16 cellular contexts compared by ENCODE assay signal in the genomic region with DNA sequence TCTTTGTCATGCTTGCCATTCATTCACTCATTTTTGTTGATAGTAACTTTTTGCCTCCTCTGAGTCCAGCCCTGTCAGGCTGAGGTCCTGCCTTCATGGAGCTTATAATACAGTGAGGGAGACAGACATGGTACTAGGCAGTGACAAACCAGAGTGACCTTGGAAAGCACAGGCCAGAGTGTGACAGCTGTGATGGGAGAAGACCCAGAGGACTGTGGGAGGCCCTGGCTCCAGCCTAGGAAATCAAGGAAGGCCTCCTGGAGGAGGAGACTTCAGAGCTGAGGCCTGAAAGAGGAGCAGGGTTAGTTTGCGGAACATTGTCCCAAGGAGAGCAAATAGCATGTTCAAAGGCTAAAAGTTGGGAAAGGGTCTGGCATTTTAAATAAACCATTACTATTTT. TPM values are rescaled to one million over a fixed set of nuclear protein-coding genes. Genes with fewer than 3 reads are reported as not detected.
DNase-seq lines count a peak whose midpoint lies in the region; ATAC-seq, FAIRE-seq and TF ChIP-seq lines count a peak whose summit lies in the region.
"Had no signal": no experiment of that assay in that cellular context is flagged by ENCODE, and none has a peak within 500 bp of the region (broad histone marks: within the 10 kb centered on the region; RNA-seq: fewer than 3 reads in every experiment).

No MANE protein-coding gene starts in this region.

- TF ChIP-seq EP300 in A549 (IDR thresholded peaks at IDR 0.05) = no peak

- DNase-seq in A549 (ENCODE audit: low read depth in 1 of 2, low spot score in 1 of 2) (no peak), NCI-H187 treated with DMSO at 0.1 percent for 48 hours (lab: John Stamatoyannopoulos, UW) (no peak), HK-2 (ENCODE audit: unreplicated experiment) (no peak)
- DNase-seq in stimulated activated effector memory CD8-positive, alpha-beta T cell treated with anti-CD3 and anti-CD28 coated beads, Interleukin-12 subunit alpha, Interleukin-12 subunit beta, amount 100 ng/mL, for 72 hours (ENCODE audit: low spot score in 2 of 2) = no peak
- DNase-seq: activated CD4-positive, alpha-beta T cell treated with anti-CD3 and anti-CD28 coated beads, Interleukin-2, amount 50 U/mL, for 48 hours; activated T-cell treated with anti-CD3 and anti-CD28 coated beads, Interleukin-2, amount 50 U/mL, for 72 hours; DND-41; NCI-H2107; PC-9 had no signal

- peak overlapping the region in 3 of 5 experiments; percentile 5 to 16 (median 14) for H3K4me3 Mint-ChIP-seq in brain
- H3K4me3 Mint-ChIP-seq in stimulated activated effector memory CD8-positive, alpha-beta T cell treated with anti-CD3 and anti-CD28 coated beads, Interleukin-12 subunit alpha, Interleukin-12 subunit beta, amount 100 ng/mL, for 72 hours = no peak overlapping the region
- H3K4me3 Mint-ChIP-seq: activated T-cell treated with anti-CD3 and anti-CD28 coated beads, Interleukin-2, amount 50 U/mL, for 72 hours; stimulated activated naive CD8-positive, alpha-beta T cell treated with anti-CD3 and anti-CD28 coated beads, Interleukin-15, Interleukin-2, amounts not matched to agents 100 ng/mL and 50 ng/mL, for 24 hours had no signal

- H3K27ac ChIP-seq in A549 (no peak overlapping the region), layer of hippocampus (ENCODE audit: low read depth, low read length) (peak overlapping the region; percentile 88)
- H3K27ac ChIP-seq: PC-9 had no signal

- no peak for TF ChIP-seq CTCF in A549 (IDR thresholded peaks at IDR 0.05)
- no peak for TF ChIP-seq CTCF in brain (conservative IDR thresholded peaks at IDR 0.05)

- peaks cover 19% of the 10 kb centered on the region for H3K4me1 ChIP-seq in A549

- TF ChIP-seq RAD21 in A549 (conservative IDR thresholded peaks at IDR 0.05 in 1 of 2, IDR thresholded peaks at IDR 0.05 in 1 of 2) = no peak

- FAIRE-seq in A549 (lab: Jason Lieb, UNC) = no peak
- FAIRE-seq: A204.1, islet of Langerhans had no signal

- no peak overlapping the region for H3K4me3 ChIP-seq in A549
- H3K4me3 ChIP-seq: PC-9 had no signal

- H3K27me3 ChIP-seq in layer of hippocampus (ENCODE audit: control insufficient read depth, insufficient read depth, low read length) = no peaks in the 10 kb centered on the region

- 0 out of 3 replicates have a peak, but pooled peaks cover 3% of the 10 kb centered on the region for H3K9me3 ChIP-seq in A549

- peak overlapping the region in 4 of 5 experiments; percentile 39 to 73 (median 46) for H3K27ac Mint-ChIP-seq in brain
- H3K27ac Mint-ChIP-seq in stimulated activated effector memory CD8-positive, alpha-beta T cell treated with anti-CD3 and anti-CD28 coated beads, Interleukin-12 subunit alpha, Interleukin-12 subunit beta, amount 100 ng/mL, for 72 hours = peak overlapping the region; percentile 52
- H3K27ac Mint-ChIP-seq: activated T-cell treated with anti-CD3 and anti-CD28 coated beads, Interleukin-2, amount 50 U/mL, for 72 hours; stimulated activated naive CD8-positive, alpha-beta T cell treated with anti-CD3 and anti-CD28 coated beads, Interleukin-15, Interleukin-2, amounts not matched to agents 100 ng/mL and 50 ng/mL, for 24 hours had no signal

- POLR2A ChIA-PET in A549 (lab: Yijun Ruan, JAX) = no interaction called here

- TF ChIP-seq POLR2A in A549 (IDR thresholded peaks at IDR 0.05; ENCODE audit: low read length) = no peak

- peaks cover 6% of the 10 kb centered on the region for H3K27me3 Mint-ChIP-seq in brain
- H3K27me3 Mint-ChIP-seq: stimulated activated naive CD8-positive, alpha-beta T cell treated with anti-CD3 and anti-CD28 coated beads, Interleukin-15, Interleukin-2, amounts not matched to agents 100 ng/mL and 50 ng/mL, for 24 hours had no signal

- peaks cover 0 to 12% (median 3%) of the 10 kb centered on the region in 5 experiments for H3K9me3 Mint-ChIP-seq in brain
- no peaks in the 10 kb centered on the region for H3K9me3 Mint-ChIP-seq in stimulated activated effector memory CD8-positive, alpha-beta T cell treated with anti-CD3 and anti-CD28 coated beads, Interleukin-12 subunit alpha, Interleukin-12 subunit beta, amount 100 ng/mL, for 72 hours
- H3K9me3 Mint-ChIP-seq: activated T-cell treated with anti-CD3 and anti-CD28 coated beads, Interleukin-2, amount 50 U/mL, for 72 hours; stimulated activated naive CD8-positive, alpha-beta T cell treated with anti-CD3 and anti-CD28 coated beads, Interleukin-15, Interleukin-2, amounts not matched to agents 100 ng/mL and 50 ng/mL, for 24 hours had no signal

- 95% methylated on average over 1 of the region's 1 CpG for WGBS in A549 (ENCODE audit: missing lambda C conversion rate)

- CTCF ChIA-PET in A549 (lab: Yijun Ruan, JAX) = interaction anchor here (0.9 to 4.2 kb wide), 11 partner anchors 10 to 526 kb away, joined by 3 to 23 read pairs (median 10); no protein-coding TSS in a partner anchor

- H3K4me1 Mint-ChIP-seq in brain = peaks cover 40% of the 10 kb centered on the region
- H3K4me1 Mint-ChIP-seq in stimulated activated effector memory CD8-positive, alpha-beta T cell treated with anti-CD3 and anti-CD28 coated beads, Interleukin-12 subunit alpha, Interleukin-12 subunit beta, amount 100 ng/mL, for 72 hours = peaks cover 43% of the 10 kb centered on the region

- H3K4me2 ChIP-seq in A549 = no peak overlapping the region
- H3K4me2 ChIP-seq: PC-9 had no signal

- peaks cover 35% of the 10 kb centered on the region for H3K36me3 Mint-ChIP-seq in brain
- peaks cover 10% of the 10 kb centered on the region for H3K36me3 Mint-ChIP-seq in stimulated activated effector memory CD8-positive, alpha-beta T cell treated with anti-CD3 and anti-CD28 coated beads, Interleukin-12 subunit alpha, Interleukin-12 subunit beta, amount 100 ng/mL, for 72 hours

- ATAC-seq in A549 = no peak
- ATAC-seq in stimulated activated effector memory CD8-positive, alpha-beta T cell treated with anti-CD3 and anti-CD28 coated beads, Interleukin-12 subunit alpha, Interleukin-12 subunit beta, amount 100 ng/mL, for 72 hours = no peak
- no peak for ATAC-seq in HG03521 (IDR thresholded peaks at IDR 0.05; ENCODE audit: unreplicated experiment)
- ATAC-seq in HG03342 (IDR thresholded peaks at IDR 0.05; ENCODE audit: unreplicated experiment) = no peak
- ATAC-seq: activated T-cell treated with anti-CD3 and anti-CD28 coated beads, Interleukin-2, amount 50 U/mL, for 72 hours had no signal

TF ChIP-seq in A549, 52 proteins besides CTCF, POLR2A, EP300 and RAD21:
- TF ChIP-seq KDM1A (IDR thresholded peaks at IDR 0.05; ENCODE audit: low read depth) (no peak), ZFP36 (IDR thresholded peaks at IDR 0.05; ENCODE audit: borderline replicate concordance, partially characterized antibody) (peak; percentile 94)
TF ChIP-seq in A549: peak in this region for 1.

RNA-seq across cellular contexts. Expression of a gene that starts 20.5 kb away (rescaled TPM):
- polyA plus RNA-seq in A549 (2011; rRNA removed) = 37.9 and 42.9 TPM in 2 replicates
- polyA plus RNA-seq in A549 (2012; cell fraction: cytosol; rRNA removed) = 105 and 115 TPM in 2 replicates
- polyA plus RNA-seq in A549 (2012; cell fraction: nucleus; rRNA removed) = 115 and 138 TPM in 2 replicates
- polyA plus RNA-seq in A549 (2017; fragmentation: RNase III; extraction: RNeasy Plus Mini Kit Qiagen cat#74134 plus additional on column Dnase treatment) = 75.8 to 84.2 TPM (median 76.7 TPM) in 3 replicates
- 68.7 and 73.7 TPM in 2 replicates for polyA minus RNA-seq in A549 (2011; rRNA and poly(A)+ RNA removed)
- polyA plus RNA-seq in brain (ENCODE audit: insufficient read depth, low read depth, low replicate concordance) = 90.2 TPM

RNA-seq across cellular contexts. Expression of a gene that starts 50.7 kb away (rescaled TPM):
- polyA plus RNA-seq in A549 (2011; rRNA removed) (0.90 and 1.1 TPM in 2 replicates), A549 (2017; fragmentation: RNase III; extraction: RNeasy Plus Mini Kit Qiagen cat#74134 plus additional on column Dnase treatment) (0.71 to 1.1 TPM (median 0.99 TPM) in 3 replicates), brain (ENCODE audit: insufficient read depth, low read depth, low replicate concordance) (not detected)
- polyA plus RNA-seq in A549 (2012; cell fraction: cytosol; rRNA removed) = 1.1 and 1.5 TPM in 2 replicates
- 1.8 and 2.4 TPM in 2 replicates for polyA plus RNA-seq in A549 (2012; cell fraction: nucleus; rRNA removed)
- 0.44 and 0.54 TPM in 2 replicates for polyA minus RNA-seq in A549 (2011; rRNA and poly(A)+ RNA removed)

RNA-seq across cellular contexts. Expression of a gene that starts 58.0 kb away (rescaled TPM):
- polyA plus RNA-seq in A549 (2011; rRNA removed) (not detected in 2 replicates), A549 (2017; fragmentation: RNase III; extraction: RNeasy Plus Mini Kit Qiagen cat#74134 plus additional on column Dnase treatment) (not detected in 3 replicates), brain (ENCODE audit: insufficient read depth, low read depth, low replicate concordance) (not detected)
- polyA plus RNA-seq in A549 (2012; cell fraction: cytosol; rRNA removed) = not detected in 2 replicates
- polyA plus RNA-seq in A549 (2012; cell fraction: nucleus; rRNA removed) = 0.16 TPM in 1 of 2 replicates, not detected in the other
- polyA minus RNA-seq in A549 (2011; rRNA and poly(A)+ RNA removed) = not detected in 2 replicates
